In the genomic region with DNA sequence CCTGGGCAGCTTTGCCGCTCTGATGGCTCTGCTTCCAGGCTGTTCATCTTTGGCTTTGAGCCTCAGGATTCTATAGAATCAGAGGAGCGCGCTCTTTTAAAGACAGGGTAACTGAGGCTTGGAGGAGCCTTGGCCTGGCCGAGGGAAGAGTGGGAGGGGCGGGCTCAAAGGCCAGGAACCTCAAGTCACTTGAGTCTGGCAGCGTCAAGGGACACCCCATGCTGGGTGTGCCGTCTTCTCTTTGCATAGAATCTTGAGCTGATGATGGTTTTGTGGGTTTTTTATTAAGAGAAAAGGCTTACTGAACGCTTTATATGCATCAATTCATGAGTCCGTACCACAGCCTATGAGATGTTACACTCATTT, we compare ENCODE assay signal across 8 cellular contexts. TPM values are rescaled to one million over a fixed set of nuclear protein-coding genes. Genes with fewer than 3 reads are reported as not detected.
DNase-seq lines count a peak whose midpoint lies in the region; ATAC-seq and TF ChIP-seq lines count a peak whose summit lies in the region.

No MANE protein-coding gene starts in this region.

- DNase-seq in DND-41 = no peak
- DNase-seq in NT2/D1 (ENCODE audit: low read depth, low spot score) = no peak
- no peak for DNase-seq in AML-193 (lab: John Stamatoyannopoulos, UW)
- DNase-seq in iPS-NIHi7 (ENCODE audit: extremely low spot score) = no peak
- no peak for DNase-seq in GM19240 (ENCODE audit: insufficient read length, low spot score)
- no peak for DNase-seq in HT-29 (ENCODE audit: low spot score)

- TF ChIP-seq CTCF in DND-41 (IDR thresholded peaks at IDR 0.05; ENCODE audit: borderline replicate concordance, extremely low read depth, low read length, poor library complexity, severe bottlenecking) (no peak), neutrophil (IDR thresholded peaks at IDR 0.05) (no peak)

- H3K9ac ChIP-seq in DND-41 (ENCODE audit: low read depth, low read length) (peak overlapping the region; percentile 100), NT2/D1 (ENCODE audit: insufficient read length, low read depth) (peak overlapping the region; percentile 98), endocrine pancreas (ENCODE audit: control insufficient read depth, insufficient read depth, low read length) (peak overlapping the region; percentile 63)

- H3K27me3 ChIP-seq in DND-41 (ENCODE audit: insufficient read depth, low read length, poor library complexity) (no peaks in the 10 kb centered on the region), NT2/D1 (ENCODE audit: insufficient read depth, insufficient read length) (no peaks in the 10 kb centered on the region), endocrine pancreas (ENCODE audit: control insufficient read depth, insufficient read depth, low read length) (no peaks in the 10 kb centered on the region), neutrophil (no peaks in the 10 kb centered on the region)

- peaks cover 11% of the 10 kb centered on the region for H4K20me1 ChIP-seq in DND-41 (ENCODE audit: insufficient read depth, low read length)

- peak overlapping the region; percentile 99 for H3K27ac ChIP-seq in DND-41 (ENCODE audit: low read length)
- H3K27ac ChIP-seq in neutrophil = peak overlapping the region; percentile 97

- H3K4me3 ChIP-seq in DND-41 (ENCODE audit: low read depth in 1 of 2, low read length in 2 of 2) (peak overlapping the region; percentile 33 to 95; a peak in 3 of 4 replicates), NT2/D1 (ENCODE audit: insufficient read length, low read depth) (peak overlapping the region; percentile 94), endocrine pancreas (ENCODE audit: control insufficient read depth, insufficient read depth, low read length) (no peak overlapping the region), neutrophil (ENCODE audit: low read depth in 1 of 2, low read length in 1 of 2) (peak overlapping the region; percentile 89 to 100)

- peak overlapping the region; percentile 97 for H2AFZ ChIP-seq in DND-41 (ENCODE audit: low read depth, low read length)

- H3K36me3 ChIP-seq in DND-41 (ENCODE audit: insufficient read depth, low read length) (peaks cover 35% of the 10 kb centered on the region), NT2/D1 (ENCODE audit: insufficient read depth, insufficient read length, low read length) (peaks cover 51% of the 10 kb centered on the region), endocrine pancreas (ENCODE audit: control insufficient read depth, insufficient read depth, low read length) (peaks cover 4% of the 10 kb centered on the region), neutrophil (peaks cover 17% of the 10 kb centered on the region)

- H3K4me1 ChIP-seq in DND-41 (ENCODE audit: insufficient read depth, low read length) (peaks cover 31% of the 10 kb centered on the region), NT2/D1 (ENCODE audit: insufficient read depth, insufficient read length) (peaks cover 17% of the 10 kb centered on the region), endocrine pancreas (ENCODE audit: control insufficient read depth, insufficient read depth, low read length) (peaks cover 9% of the 10 kb centered on the region), neutrophil (ENCODE audit: control insufficient read depth in 1 of 2, insufficient read depth in 1 of 2, low read depth in 1 of 2, low read length in 1 of 2) (peaks cover 34 to 37% of the 10 kb centered on the region in 2 experiments)

- peaks cover 68% of the 10 kb centered on the region for H3K79me2 ChIP-seq in DND-41 (ENCODE audit: insufficient read depth, low read length)

- peaks cover 6% of the 10 kb centered on the region for H3K9me3 ChIP-seq in DND-41 (ENCODE audit: insufficient read depth, low read length, severe bottlenecking)
- peaks cover 6% of the 10 kb centered on the region for H3K9me3 ChIP-seq in NT2/D1 (ENCODE audit: insufficient read depth, low read length)
- H3K9me3 ChIP-seq in endocrine pancreas (ENCODE audit: control insufficient read depth, low read length) = no peaks in the 10 kb centered on the region
- H3K9me3 ChIP-seq in neutrophil = no peaks in the 10 kb centered on the region

- no peak for ATAC-seq in DND-41 (ENCODE audit: insufficient read depth, low read depth)

- peak overlapping the region; percentile 87 for H3K4me2 ChIP-seq in DND-41 (ENCODE audit: insufficient read depth, low read length)

RNA-seq across cellular contexts. Expression of a gene that starts 1.1 kb away (rescaled TPM):
- total RNA-seq in HT-29 (2014; rRNA removed; shearing (Covaris generic)) = 75.7 and 90.9 TPM in 2 replicates

RNA-seq across cellular contexts. Expression of a gene that starts 42.2 kb away (rescaled TPM):
- total RNA-seq in HT-29 (2014; rRNA removed; shearing (Covaris generic)) = 2.6 and 3.1 TPM in 2 replicates

RNA-seq across cellular contexts. Expression of a gene that starts 42.9 kb away (rescaled TPM):
- 76.2 and 88.5 TPM in 2 replicates for total RNA-seq in HT-29 (2014; rRNA removed; shearing (Covaris generic))

RNA-seq across cellular contexts. Expression of a gene that starts 51.8 kb away (rescaled TPM):
- total RNA-seq in HT-29 (2014; rRNA removed; shearing (Covaris generic)) = not detected in 2 replicates
